ENCODE assay signal across 8 cellular contexts in the genomic region with DNA sequence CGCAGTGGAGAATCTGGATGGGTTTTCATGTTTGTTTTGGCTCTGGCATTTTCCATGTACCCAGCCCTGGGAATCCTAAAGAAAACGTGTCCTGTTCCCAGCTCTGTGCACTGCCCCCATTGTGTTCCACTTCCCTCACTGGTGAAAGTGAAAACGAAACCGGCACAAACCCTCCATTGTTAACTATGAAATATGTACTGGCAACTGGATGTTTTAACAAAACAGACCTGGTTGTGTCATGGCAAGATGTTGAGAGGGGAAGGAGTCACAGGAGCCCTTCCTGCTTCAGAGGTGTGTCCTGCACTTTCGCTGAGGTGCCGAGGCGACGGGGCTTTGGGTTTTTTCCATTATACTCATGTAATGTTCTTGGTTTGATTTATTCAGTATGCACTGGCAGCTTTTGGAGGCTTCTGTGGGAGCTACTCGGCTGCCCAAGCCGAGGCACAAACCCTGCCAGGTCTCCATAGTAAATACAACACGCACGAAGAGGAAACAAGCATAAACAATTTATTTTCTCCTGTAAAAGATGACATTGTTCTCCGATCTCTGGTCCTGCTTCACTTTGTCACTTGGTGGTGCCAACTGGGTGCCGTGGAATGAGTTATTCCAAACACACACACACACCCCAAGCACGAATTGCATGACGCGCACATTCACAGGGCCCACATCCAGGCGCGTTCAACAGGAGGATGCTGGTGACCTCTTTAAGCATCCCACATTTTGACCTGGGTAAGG.
DNase-seq lines count a peak whose midpoint lies in the region; ATAC-seq and TF ChIP-seq lines count a peak whose summit lies in the region.

No MANE protein-coding gene starts in this region.

- H3K9me3 ChIP-seq in right cardiac atrium (ENCODE audit: control insufficient read depth, low read length) (no peaks in the 10 kb centered on the region), spleen (no peaks in the 10 kb centered on the region)

- peak in 1 of 3 donors; percentile 39 for TF ChIP-seq POLR2A in spleen (IDR thresholded peaks at IDR 0.05)

- WGBS in right cardiac atrium: 46% methylated on average over 19 of the region's 19 CpGs
- WGBS in spleen, 5 donors: 23 to 35% (median 33%) methylated on average over 19 of the region's 19 CpGs

- no peaks in the 10 kb centered on the region for H3K36me3 ChIP-seq in spleen

- TF ChIP-seq CTCF in spleen (IDR thresholded peaks at IDR 0.05 in 8 of 11, conservative IDR thresholded peaks at IDR 0.05 in 3 of 11): no peak

- ATAC-seq in GM18502 (IDR thresholded peaks at IDR 0.05; ENCODE audit: poor library complexity, unreplicated experiment): peak; percentile 58
- peak; percentile 44 for ATAC-seq in HG03066 (IDR thresholded peaks at IDR 0.05; ENCODE audit: low read depth, unreplicated experiment)
- ATAC-seq in right cardiac atrium: peak; percentile 93 to 98

- peak overlapping the region; percentile 94 for H3K27ac ChIP-seq in right cardiac atrium (ENCODE audit: low read length)
- H3K27ac ChIP-seq in spleen: peak overlapping the region; percentile 62 to 89 (median 86)

- H3K4me1 ChIP-seq in right cardiac atrium (ENCODE audit: control insufficient read depth, insufficient read depth, low read length) (peaks cover 3% of the 10 kb centered on the region), spleen (peaks cover 7 to 41% (median 28%) of the 10 kb centered on the region in 6 donors)

- DNase-seq in RPMI7951 (ENCODE audit: low read depth) (peak; percentile 89), right cardiac atrium (peak; percentile 46 to 57 (median 51)), spleen (peak; percentile 75), NCI-H128 (lab: John Stamatoyannopoulos, UW; ENCODE audit: unreplicated experiment) (no peak), SK-N-DZ (ENCODE audit: low spot score) (no peak)
- peak; percentile 37 for DNase-seq in activated naive CD8-positive, alpha-beta T cell treated with anti-CD3 and anti-CD28 coated beads, Interleukin-2, amount 50 U/mL, for 16 hours (ENCODE audit: low read depth, low spot score)

- H3K4me3 ChIP-seq in right cardiac atrium (ENCODE audit: low read length) (peak overlapping the region; percentile 58), spleen (peak overlapping the region; percentile 10 to 68 (median 35))

- H3K27me3 ChIP-seq in right cardiac atrium (ENCODE audit: control insufficient read depth, insufficient read depth) (no peaks in the 10 kb centered on the region), spleen (replicated peaks in 1 of 7) (no peaks in the 10 kb centered on the region)

- intact Hi-C loops in right cardiac atrium (cut with DNase I): no loop called here
- intact Hi-C loops in spleen (cut with DNase I; ENCODE audit: low total_unique reads): no loop called here

Comparison
In these comparisons a context has a peak if more than half of its experiments do, and no peak if none do; other contexts are left out.
1. ATAC-seq: peak in every context shown above with its lines; median percentile 96 in right cardiac atrium; 58 in GM18502; 44 in HG03066.
2. DNase-seq: peak in RPMI7951 (single experiment), activated naive CD8-positive, alpha-beta T cell treated with anti-CD3 and anti-CD28 coated beads, Interleukin-2, amount 50 U/mL, for 16 hours (single experiment), right cardiac atrium (3 of 3) and spleen (single experiment); none in NCI-H128 (single experiment) and SK-N-DZ (single experiment).